1 cellular context compared by ENCODE assay signal in the genomic region with DNA sequence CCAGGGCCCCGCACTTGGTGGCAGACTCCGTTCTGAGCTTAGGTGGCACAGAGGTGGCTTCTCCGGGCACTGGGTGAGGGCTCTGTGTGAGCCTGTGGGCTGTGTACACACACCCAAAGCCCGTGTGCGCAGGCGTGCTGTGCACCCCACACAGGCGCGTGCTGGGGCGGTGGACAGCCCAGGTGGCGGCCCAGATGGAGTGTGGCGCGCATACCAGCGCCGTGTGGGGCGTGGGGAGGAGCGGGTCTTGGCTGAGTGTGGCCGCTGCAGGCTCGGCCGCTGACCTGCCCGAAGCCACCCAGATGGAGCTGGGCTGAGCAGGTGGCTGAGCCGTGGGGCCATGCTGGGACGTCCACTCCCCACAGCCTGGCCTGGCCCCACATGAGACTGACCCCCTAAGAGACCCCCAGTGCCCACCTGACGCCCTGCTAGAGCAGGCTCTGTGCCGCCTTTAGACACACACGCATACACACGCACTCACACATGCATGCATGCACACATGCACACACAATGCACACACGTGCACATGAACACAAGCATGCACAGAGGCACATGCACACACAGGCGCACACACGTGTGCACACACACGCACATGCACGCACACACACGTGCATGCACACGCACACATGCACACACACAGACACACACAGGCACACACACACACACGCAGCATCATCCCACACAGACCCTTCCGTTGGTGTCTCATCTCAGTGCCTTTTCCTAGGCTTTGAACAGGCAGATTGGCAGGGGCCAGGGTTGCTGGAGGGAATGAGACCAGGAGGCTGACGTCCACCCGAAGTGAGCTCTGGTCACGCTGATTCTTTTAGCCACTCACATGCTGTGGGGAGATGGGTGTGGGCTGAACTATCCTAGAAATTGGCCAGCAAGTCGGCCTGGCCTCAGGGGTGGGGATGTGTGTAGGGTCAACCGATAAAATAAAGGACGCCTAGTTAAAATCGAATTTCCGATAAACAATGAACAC.
TF ChIP-seq lines count a peak whose summit lies in the region.

No MANE protein-coding gene starts in this region.

TF ChIP-seq in GM12878, 131 proteins besides CTCF, POLR2A, EP300 and RAD21:
- no peak for TF ChIP-seq CBFB (IDR thresholded peaks at IDR 0.05; ENCODE audit: low read depth)
- no peak for TF ChIP-seq POLR2AphosphoS2 (IDR thresholded peaks at IDR 0.05; ENCODE audit: low read depth, low read length)
- TF ChIP-seq BHLHE40 (IDR thresholded peaks at IDR 0.05; ENCODE audit: borderline replicate concordance in 1 of 2, low read depth in 2 of 2, low read length in 1 of 2), result 0 out of 4 replicates have a peak, but pooled peaks of 1 of the 2 experiments have one; percentile 22
- TF ChIP-seq, protein P1, sequence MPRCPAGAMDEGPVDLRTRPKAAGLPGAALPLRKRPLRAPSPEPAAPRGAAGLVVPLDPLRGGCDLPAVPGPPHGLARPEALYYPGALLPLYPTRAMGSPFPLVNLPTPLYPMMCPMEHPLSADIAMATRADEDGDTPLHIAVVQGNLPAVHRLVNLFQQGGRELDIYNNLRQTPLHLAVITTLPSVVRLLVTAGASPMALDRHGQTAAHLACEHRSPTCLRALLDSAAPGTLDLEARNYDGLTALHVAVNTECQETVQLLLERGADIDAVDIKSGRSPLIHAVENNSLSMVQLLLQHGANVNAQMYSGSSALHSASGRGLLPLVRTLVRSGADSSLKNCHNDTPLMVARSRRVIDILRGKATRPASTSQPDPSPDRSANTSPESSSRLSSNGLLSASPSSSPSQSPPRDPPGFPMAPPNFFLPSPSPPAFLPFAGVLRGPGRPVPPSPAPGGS (IDR thresholded peaks at IDR 0.05; ENCODE audit: borderline replicate concordance, insufficient read depth, low read depth, low read length, poor library complexity, severe bottlenecking), result peak; percentile 94
- TF ChIP-seq, protein P2, sequence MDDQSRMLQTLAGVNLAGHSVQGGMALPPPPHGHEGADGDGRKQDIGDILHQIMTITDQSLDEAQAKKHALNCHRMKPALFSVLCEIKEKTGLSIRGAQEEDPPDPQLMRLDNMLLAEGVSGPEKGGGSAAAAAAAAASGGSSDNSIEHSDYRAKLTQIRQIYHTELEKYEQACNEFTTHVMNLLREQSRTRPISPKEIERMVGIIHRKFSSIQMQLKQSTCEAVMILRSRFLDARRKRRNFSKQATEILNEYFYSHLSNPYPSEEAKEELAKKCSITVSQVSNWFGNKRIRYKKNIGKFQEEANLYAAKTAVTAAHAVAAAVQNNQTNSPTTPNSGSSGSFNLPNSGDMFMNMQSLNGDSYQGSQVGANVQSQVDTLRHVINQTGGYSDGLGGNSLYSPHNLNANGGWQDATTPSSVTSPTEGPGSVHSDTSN (IDR thresholded peaks at IDR 0.05; ENCODE audit: insufficient replicate concordance, low read depth, low read length), result peak; percentile 50
- 0 out of 2 replicates have a peak, but pooled peaks have one; percentile 22 for TF ChIP-seq TCF3 (IDR thresholded peaks at IDR 0.05; ENCODE audit: borderline replicate concordance, insufficient read depth, low read depth, low read length)
